27 cellular contexts compared by ENCODE assay signal in genomic region chr2:3405308-3405707, GRCh38.
"Had no signal": no experiment of that assay in that cellular context is flagged by ENCODE, and none has a peak within 500 bp of the region (broad histone marks: within the 10 kb centered on the region; RNA-seq: fewer than 3 reads in every experiment).

No MANE protein-coding gene starts in this region.

- DNase-seq: activated CD4-positive, alpha-beta T cell treated with anti-CD3 and anti-CD28 coated beads, Interleukin-2, amount 50 U/mL, for 1 hour; activated CD4-positive, CD25-positive, alpha-beta regulatory T cell treated with anti-CD3 and anti-CD28 coated beads, Interleukin-2, amount 50 U/mL, for 72 hours; activated CD8-positive, alpha-beta T cell treated with anti-CD3 and anti-CD28 coated beads, Interleukin-2, amount 10 ng/mL, durations not matched to agents 7 days and 5 days; activated gamma-delta T cell treated with Interleukin-2 at 50 U/mL for 16 hours; effector CD4-positive, alpha-beta T cell; gastrocnemius medialis; head of caudate nucleus; islet precursor cell; left colon; naive B cell; occipital lobe; posterior cingulate gyrus; sigmoid colon; stimulated activated CD4-positive, alpha-beta T cell treated with anti-CD3 and anti-CD28 coated beads, Interleukin-15, amount 100 ng/mL, for 24 hours; stimulated activated CD4-positive, alpha-beta T cell treated with anti-CD3 and anti-CD28 coated beads, Interleukin-4, amount 100 ng/mL, for 1 hour; stimulated activated naive CD4-positive, alpha-beta T cell treated with Interleukin-2 at 50 U/mL for 16 hours; T-cell; upper lobe of left lung; WERI-Rb-1 had no signal

- H3K27ac Mint-ChIP-seq: activated CD8-positive, alpha-beta T cell treated with anti-CD3 and anti-CD28 coated beads, Interleukin-2, amount 10 ng/mL, durations not matched to agents 7 days and 5 days; activated naive CD4-positive, alpha-beta T cell treated with anti-CD3 and anti-CD28 coated beads, Interleukin-2, amount 50 U/mL, for 72 hours; T-cell had no signal

- H3K27ac ChIP-seq: sigmoid colon, upper lobe of left lung, WERI-Rb-1 had no signal

- H3K4me3 Mint-ChIP-seq: activated CD8-positive, alpha-beta T cell treated with anti-CD3 and anti-CD28 coated beads, Interleukin-2, amount 10 ng/mL, durations not matched to agents 7 days and 5 days; dendritic cell treated with granulocyte-macrophage colony-stimulating factor and Interleukin-4, amounts not matched to agents 40 ng/mL and 50 ng/mL, for 4 days; neural crest cell; T-cell had no signal

- H3K4me3 ChIP-seq: esophagus muscularis mucosa, gastrocnemius medialis, lung, sigmoid colon, smooth muscle cell, upper lobe of left lung had no signal

- H3K27me3 ChIP-seq: esophagus muscularis mucosa, gastrocnemius medialis, sigmoid colon, upper lobe of left lung had no signal

- H3K27me3 Mint-ChIP-seq: dendritic cell treated with granulocyte-macrophage colony-stimulating factor and Interleukin-4, amounts not matched to agents 40 ng/mL and 50 ng/mL, for 4 days; naive B cell; T-cell had no signal

- FAIRE-seq: astrocyte, TTC549 had no signal

- H3K9me3 ChIP-seq: esophagus muscularis mucosa, gastrocnemius medialis, sigmoid colon, upper lobe of left lung had no signal

- H3K9me3 Mint-ChIP-seq: activated naive CD4-positive, alpha-beta T cell treated with anti-CD3 and anti-CD28 coated beads, Interleukin-2, amount 50 U/mL, for 72 hours; dendritic cell treated with granulocyte-macrophage colony-stimulating factor and Interleukin-4, amounts not matched to agents 40 ng/mL and 50 ng/mL, for 4 days; neural crest cell; T-cell had no signal

- H3K4me1 Mint-ChIP-seq: neural crest cell had no signal

- ATAC-seq: activated CD8-positive, alpha-beta T cell treated with anti-CD3 and anti-CD28 coated beads, Interleukin-2, amount 10 ng/mL, durations not matched to agents 7 days and 5 days; activated naive CD4-positive, alpha-beta T cell treated with anti-CD3 and anti-CD28 coated beads, Interleukin-2, amount 50 U/mL, for 72 hours; gastrocnemius medialis; left colon; T-cell had no signal
